ENCODE assay signal across 9 cellular contexts in genomic region chr4:8435656-8436121, GRCh38. TPM values are rescaled to one million over a fixed set of nuclear protein-coding genes. Genes with fewer than 3 reads are reported as not detected.
DNase-seq lines count a peak whose midpoint lies in the region; ATAC-seq and TF ChIP-seq lines count a peak whose summit lies in the region.
"Had no signal": no experiment of that assay in that cellular context is flagged by ENCODE, and none has a peak within 500 bp of the region (broad histone marks: within the 10 kb centered on the region; RNA-seq: fewer than 3 reads in every experiment).

No MANE protein-coding gene starts in this region.

- CTCF ChIA-PET in CD4-positive, alpha-beta memory T cell (lab: Charles Lee; ENCODE audit: partially characterized antibody): interaction anchor here (1.2 kb wide), 1 partner anchor 31 kb away, joined by 3 read pairs; no protein-coding TSS in a partner anchor
- CTCF ChIA-PET in mammary epithelial cell (lab: Charles Lee; ENCODE audit: low non-redundant PET): interaction anchor here (0.7 kb wide), 1 partner anchor 43 kb away, joined by 3 read pairs; no protein-coding TSS in a partner anchor

- TF ChIP-seq CTCF in mammary epithelial cell (conservative IDR thresholded peaks at IDR 0.05 in 1 of 2, IDR thresholded peaks at IDR 0.05 in 1 of 2; ENCODE audit: extremely low read depth in 1 of 2, insufficient read depth in 1 of 2, low read depth in 1 of 2, low read length in 2 of 2) (no peak), sigmoid colon (IDR thresholded peaks at IDR 0.05) (no peak), chondrocyte (IDR thresholded peaks at IDR 0.05) (no peak)

- H3K27me3 Mint-ChIP-seq in CD4-positive, alpha-beta memory T cell: no peaks in the 10 kb centered on the region
- H3K27me3 Mint-ChIP-seq in chondrocyte (ENCODE audit: low read depth): no peaks in the 10 kb centered on the region

- H3K9me3 Mint-ChIP-seq in CD4-positive, alpha-beta memory T cell: peaks cover 0 to 5% (median 2%) of the 10 kb centered on the region in 8 donors
- H3K9me3 Mint-ChIP-seq in chondrocyte (ENCODE audit: low read depth): no peaks in the 10 kb centered on the region

- peak overlapping the region; percentile 37 for H2AFZ ChIP-seq in mammary epithelial cell (ENCODE audit: low read depth, low read length)

- peak overlapping the region; percentile 55 for H3K27ac ChIP-seq in CD4-positive, alpha-beta memory T cell (ENCODE audit: low read depth, low read length)
- H3K27ac ChIP-seq in mammary epithelial cell (ENCODE audit: insufficient read depth, low read depth, low read length) (no peak overlapping the region), sigmoid colon (peak overlapping the region; percentile 63 to 90 (median 76))
- H3K27ac ChIP-seq: epithelial cell of prostate had no signal

- H3K4me2 ChIP-seq in mammary epithelial cell (ENCODE audit: insufficient read depth, low read depth, low read length): peak overlapping the region; percentile 76

- peak; percentile 32 to 63 (median 49) for DNase-seq in CD4-positive, alpha-beta memory T cell
- DNase-seq in mammary epithelial cell (peak; percentile 32), sigmoid colon (no peak), chondrocyte (ENCODE audit: low spot score) (no peak), T1000 (lab: John Stamatoyannopoulos, UW) (no peak), NCI-H1436 (lab: John Stamatoyannopoulos, UW) (no peak)

- POLR2A ChIA-PET in CD4-positive, alpha-beta memory T cell (lab: Charles Lee; ENCODE audit: partially characterized antibody): interaction anchor here (0.7 to 1.3 kb wide), 3 partner anchors 7 to 207 kb away, joined by 3 to 5 read pairs (median 3); no protein-coding TSS in a partner anchor

- H4K20me1 ChIP-seq in mammary epithelial cell (ENCODE audit: insufficient read depth, low read length): no peaks in the 10 kb centered on the region

- no peaks in the 10 kb centered on the region for H3K27me3 ChIP-seq in CD4-positive, alpha-beta memory T cell (ENCODE audit: insufficient read depth, low read length)
- H3K27me3 ChIP-seq in mammary epithelial cell (ENCODE audit: insufficient read depth, low read length) (no peaks in the 10 kb centered on the region), sigmoid colon (no peaks in the 10 kb centered on the region)

- no peak for TF ChIP-seq POLR2A in sigmoid colon (IDR thresholded peaks at IDR 0.05)

- H3K4me3 ChIP-seq in CD4-positive, alpha-beta memory T cell (ENCODE audit: low read length in 2 of 2): peak overlapping the region; percentile 43 to 53
- H3K4me3 ChIP-seq in mammary epithelial cell (replicated peaks in 1 of 3; ENCODE audit: insufficient read depth in 1 of 3, low read depth in 2 of 3, low read length in 3 of 3) (peak overlapping the region; percentile 34 to 38 (median 35)), sigmoid colon (peak overlapping the region; percentile 10 to 37 (median 31))

- in situ Hi-C loops in mammary epithelial cell (cut with MboI; ENCODE audit: low sequenced_read_pairs in 2 of 2): no loop called here

- peak overlapping the region; percentile 74 to 97 (median 92) for H3K27ac Mint-ChIP-seq in CD4-positive, alpha-beta memory T cell
- H3K27ac Mint-ChIP-seq in chondrocyte (ENCODE audit: unreplicated experiment): no peak overlapping the region

- peaks cover 38 to 67% (median 54%) of the 10 kb centered on the region in 4 donors for H3K4me1 Mint-ChIP-seq in CD4-positive, alpha-beta memory T cell
- H3K4me1 Mint-ChIP-seq in chondrocyte (ENCODE audit: low read depth): peaks cover 25% of the 10 kb centered on the region

- H3K4me3 Mint-ChIP-seq in CD4-positive, alpha-beta memory T cell: peak overlapping the region; percentile 73 to 93 (median 85)
- H3K4me3 Mint-ChIP-seq in chondrocyte (ENCODE audit: unreplicated experiment): no peak overlapping the region

- no peak for TF ChIP-seq EP300 in sigmoid colon (IDR thresholded peaks at IDR 0.05)

- peak overlapping the region; percentile 35 for H3K9ac ChIP-seq in mammary epithelial cell (ENCODE audit: insufficient read depth, low read length)

- intact Hi-C loops in CD4-positive, alpha-beta memory T cell (cut with micrococcal nuclease): no loop called here
- intact Hi-C loops in mammary epithelial cell (cut with micrococcal nuclease) (no loop called here), sigmoid colon (cut with DNase I) (no loop called here)

- ATAC-seq in GM19395 (IDR thresholded peaks at IDR 0.05; ENCODE audit: unreplicated experiment) (peak; percentile 68), HG03460 (IDR thresholded peaks at IDR 0.05; ENCODE audit: unreplicated experiment) (peak; percentile 60)

- peaks cover 27% of the 10 kb centered on the region for H3K79me2 ChIP-seq in mammary epithelial cell (ENCODE audit: insufficient read depth, low read length)

- dilution Hi-C loops in mammary epithelial cell (cut with HindIII; ENCODE audit: low sequenced_read_pairs): no loop called here

- 0% methylated on average over 3 of the region's 5 CpGs for WGBS in mammary epithelial cell (ENCODE audit: low coverage, missing lambda C conversion rate)
- 6 to 34% methylated on average over 5 of the region's 5 CpGs for WGBS in sigmoid colon, 2 donors

- no peaks in the 10 kb centered on the region for H3K36me3 ChIP-seq in CD4-positive, alpha-beta memory T cell (ENCODE audit: insufficient read depth, low read length)
- H3K36me3 ChIP-seq in mammary epithelial cell (ENCODE audit: insufficient read depth, low read length): no peaks in the 10 kb centered on the region
- no peaks in the 10 kb centered on the region for H3K36me3 ChIP-seq in sigmoid colon

- BruUV-seq in mammary epithelial cell (replicated peaks; lab: Mats Ljungman, UMichigan): no TSS peak

- H3K36me3 Mint-ChIP-seq in CD4-positive, alpha-beta memory T cell: peaks cover 0 to 22% of the 10 kb centered on the region in 2 donors
- H3K36me3 Mint-ChIP-seq in chondrocyte (ENCODE audit: low read depth): no peaks in the 10 kb centered on the region

- no peaks in the 10 kb centered on the region for H3K9me3 ChIP-seq in CD4-positive, alpha-beta memory T cell (ENCODE audit: control insufficient read depth in 1 of 2, low read length in 2 of 2)
- no peaks in the 10 kb centered on the region for H3K9me3 ChIP-seq in mammary epithelial cell (replicated peaks; ENCODE audit: insufficient read depth, low read length)
- no peaks in the 10 kb centered on the region for H3K9me3 ChIP-seq in sigmoid colon

- H3K4me1 ChIP-seq in CD4-positive, alpha-beta memory T cell (ENCODE audit: insufficient read depth, low read length): peaks cover 48% of the 10 kb centered on the region
- H3K4me1 ChIP-seq in mammary epithelial cell (ENCODE audit: insufficient read depth, low read length): peaks cover 32% of the 10 kb centered on the region
- peaks cover 0 to 52% (median 32%) of the 10 kb centered on the region in 4 donors for H3K4me1 ChIP-seq in sigmoid colon

RNA-seq across cellular contexts. Expression of gene ACOX3, which starts 4.8 kb away (rescaled TPM):
- 10 to 100 TPM; 16.3 to 17.3 TPM for total RNA-seq in CD4-positive, alpha-beta memory T cell
- 10 to 100 TPM; 13.3 to 16.5 TPM for polyA plus RNA-seq in CD4-positive, alpha-beta memory T cell
- total RNA-seq in mammary epithelial cell (10 to 100 TPM; 19.6 to 94.0 TPM), sigmoid colon (10 to 100 TPM; 24.8 to 51.0 (median 29.4) TPM), chondrocyte (34.8 to 51.6 TPM (median 44.0 TPM) in 3 replicates)
- polyA plus RNA-seq in mammary epithelial cell (4.4 TPM), sigmoid colon (10 to 100 TPM in 2 of 3 donors, 1 to 10 TPM in 1; 8.4 to 18.0 (median 16.9) TPM)
- polyA minus RNA-seq in mammary epithelial cell: 43.7 TPM

RNA-seq across cellular contexts. Expression of gene TRMT44, which starts 4.9 kb away (rescaled TPM):
- total RNA-seq in CD4-positive, alpha-beta memory T cell: 10 to 100 TPM; 29.6 to 33.0 TPM
- polyA plus RNA-seq in CD4-positive, alpha-beta memory T cell: 10 to 100 TPM in 1 of 2 donors, 1 to 10 TPM in 1; 4.3 to 11.7 TPM
- total RNA-seq in mammary epithelial cell (10 to 100 TPM; 18.5 to 20.3 TPM), sigmoid colon (10 to 100 TPM; 14.2 to 29.1 (median 17.0) TPM), chondrocyte (12.4 to 18.0 TPM (median 15.6 TPM) in 3 replicates)
- polyA plus RNA-seq in mammary epithelial cell (6.3 TPM), sigmoid colon (1 to 10 TPM; 2.1 to 7.0 (median 5.4) TPM)
- 1.9 TPM for polyA minus RNA-seq in mammary epithelial cell

Comparison
In these comparisons a context has a peak if more than half of its experiments do, and no peak if none do; other contexts are left out.
1. DNase-seq: peak in CD4-positive, alpha-beta memory T cell (5 of 5) and mammary epithelial cell (single experiment); none in sigmoid colon (single experiment), chondrocyte (single experiment), T1000 (single experiment) and NCI-H1436 (single experiment).
2. Peak in every context shown above with its lines, with median percentiles within 50 percentile points of each other: H3K4me3 ChIP-seq.